Comparison of ENCODE assay signal across 1 cellular context in genomic region chr7:151368136-151368571, GRCh38.
TF ChIP-seq lines count a peak whose summit lies in the region.

No MANE protein-coding gene starts in this region.

TF ChIP-seq in HepG2, 621 proteins besides CTCF, POLR2A, EP300 and RAD21 (continued from another document and continues in another):
- 0 out of 2 replicates have a peak, but pooled peaks have one; percentile 16 for TF ChIP-seq ARID5B (CRISPR knock-in tag; IDR thresholded peaks at IDR 0.05)
- TF ChIP-seq ZNF44 (CRISPR knock-in tag; IDR thresholded peaks at IDR 0.05), result 0 out of 2 replicates have a peak, but pooled peaks have one; percentile 45
- TF ChIP-seq HCFC1 (IDR thresholded peaks at IDR 0.05; ENCODE audit: low read depth, low read length), result no peak
- TF ChIP-seq ZNF205 (CRISPR knock-in tag; IDR thresholded peaks at IDR 0.05), result 0 out of 2 replicates have a peak, but pooled peaks have one; percentile 23
- peak; percentile 75 for TF ChIP-seq XRCC5 (optimal IDR thresholded peaks at IDR 0.05; ENCODE audit: low read length)
- peak; percentile 88 for TF ChIP-seq STAG1 (CRISPR knock-in tag; IDR thresholded peaks at IDR 0.05)
- 0 out of 2 replicates have a peak, but pooled peaks have one; percentile 13 for TF ChIP-seq NFKBIZ (CRISPR knock-in tag; IDR thresholded peaks at IDR 0.05)
- 0 out of 2 replicates have a peak, but pooled peaks have one; percentile 21 for TF ChIP-seq ZMYM4 (CRISPR knock-in tag; IDR thresholded peaks at IDR 0.05)
- no peak for TF ChIP-seq ZNF230 (CRISPR knock-in tag; IDR thresholded peaks at IDR 0.05)
- peak; percentile 53; the same call in 1 of the 2 replicates for TF ChIP-seq SALL1 (CRISPR knock-in tag; IDR thresholded peaks at IDR 0.05)
- TF ChIP-seq RFX5 (IDR thresholded peaks at IDR 0.05; ENCODE audit: low read depth, low read length), result no peak
- TF ChIP-seq TEAD3 (CRISPR knock-in tag; optimal IDR thresholded peaks at IDR 0.05; ENCODE audit: borderline replicate concordance), result peak; percentile 43
- 0 out of 2 replicates have a peak, but pooled peaks have one; percentile 18 for TF ChIP-seq KAT8 (CRISPR knock-in tag; IDR thresholded peaks at IDR 0.05)
- no peak for TF ChIP-seq PCBP1 (IDR thresholded peaks at IDR 0.05; ENCODE audit: borderline replicate concordance, low read depth, low read length)
- 0 out of 2 replicates have a peak, but pooled peaks have one; percentile 10 for TF ChIP-seq SOX5 (CRISPR knock-in tag; IDR thresholded peaks at IDR 0.05; ENCODE audit: borderline replicate concordance)
- TF ChIP-seq CENPX (CRISPR knock-in tag; IDR thresholded peaks at IDR 0.05), result no peak
- peak; percentile 42; the same call in 1 of the 2 replicates for TF ChIP-seq NFKB2 (CRISPR knock-in tag; IDR thresholded peaks at IDR 0.05; ENCODE audit: borderline replicate concordance)
- no peak for TF ChIP-seq BATF2 (CRISPR knock-in tag; IDR thresholded peaks at IDR 0.05)
- no peak for TF ChIP-seq ZNF496 (CRISPR knock-in tag; IDR thresholded peaks at IDR 0.05; ENCODE audit: insufficient replicate concordance)
- 0 out of 2 replicates have a peak, but pooled peaks have one; percentile 42 for TF ChIP-seq POGK (CRISPR knock-in tag; conservative IDR thresholded peaks at IDR 0.05)
- peak; percentile 19; the same call in 1 of the 2 replicates for TF ChIP-seq ZNF768 (CRISPR knock-in tag; IDR thresholded peaks at IDR 0.05)
- peak; percentile 32; the same call in 1 of the 2 replicates for TF ChIP-seq HOXA3 (CRISPR knock-in tag; IDR thresholded peaks at IDR 0.05)
- TF ChIP-seq NR2F6 (IDR thresholded peaks at IDR 0.05), result no peak
- TF ChIP-seq NR2F6 (CRISPR knock-in tag; IDR thresholded peaks at IDR 0.05), result peak; percentile 80
- TF ChIP-seq RXRA (CRISPR knock-in tag; IDR thresholded peaks at IDR 0.05), result peak; percentile 48; the same call in 1 of the 2 replicates
- TF ChIP-seq SMAD1 (CRISPR knock-in tag; IDR thresholded peaks at IDR 0.05; ENCODE audit: borderline replicate concordance, low read depth), result peak; percentile 42; the same call in 1 of the 2 replicates
- TF ChIP-seq ZHX1 (CRISPR knock-in tag; IDR thresholded peaks at IDR 0.05; ENCODE audit: low read depth), result 0 out of 2 replicates have a peak, but pooled peaks have one; percentile 34
- no peak for TF ChIP-seq CREB1 (IDR thresholded peaks at IDR 0.05)
- TF ChIP-seq CREB1 (CRISPR knock-in tag; IDR thresholded peaks at IDR 0.05), result no peak
- TF ChIP-seq ZFP91 (CRISPR knock-in tag; IDR thresholded peaks at IDR 0.05; ENCODE audit: borderline replicate concordance), result peak; percentile 43; the same call in 1 of the 2 replicates
- no peak for TF ChIP-seq ZNF749 (CRISPR knock-in tag; IDR thresholded peaks at IDR 0.05; ENCODE audit: borderline replicate concordance)
- TF ChIP-seq UBTF (CRISPR knock-in tag; IDR thresholded peaks at IDR 0.05), result 0 out of 2 replicates have a peak, but pooled peaks have one; percentile 23
- no peak for TF ChIP-seq PCBP2 (optimal IDR thresholded peaks at IDR 0.05; ENCODE audit: low read depth, low read length, poor library complexity, severe bottlenecking)
- TF ChIP-seq ZNF335 (CRISPR knock-in tag; IDR thresholded peaks at IDR 0.05), result no peak
- TF ChIP-seq NONO (IDR thresholded peaks at IDR 0.05), result no peak
- TF ChIP-seq NONO (CRISPR knock-in tag; conservative IDR thresholded peaks at IDR 0.05), result 0 out of 2 replicates have a peak, but pooled peaks have one; percentile 43
- peak; percentile 10; the same call in 1 of the 2 replicates for TF ChIP-seq RXRB (CRISPR knock-in tag; IDR thresholded peaks at IDR 0.05; ENCODE audit: borderline replicate concordance)
- TF ChIP-seq ZBTB43 (CRISPR knock-in tag; conservative IDR thresholded peaks at IDR 0.05), result no peak
- TF ChIP-seq SMC3 (IDR thresholded peaks at IDR 0.05; ENCODE audit: low read length), result peak; percentile 70
- peak; percentile 47; the same call in 1 of the 2 replicates for TF ChIP-seq ZFX (CRISPR knock-in tag; IDR thresholded peaks at IDR 0.05; ENCODE audit: low read depth)
- TF ChIP-seq MYC (CRISPR knock-in tag; IDR thresholded peaks at IDR 0.05; ENCODE audit: borderline replicate concordance), result peak; percentile 54; the same call in 1 of the 2 replicates
- peak; percentile 62 for TF ChIP-seq MAX (IDR thresholded peaks at IDR 0.05)
- 0 out of 2 replicates have a peak, but pooled peaks have one; percentile 46 for TF ChIP-seq ZNF574 (CRISPR knock-in tag; IDR thresholded peaks at IDR 0.05)
